ENCODE assay signal across 11 cellular contexts in genomic region chr19:11598746-11599145, GRCh38. TPM values are rescaled to one million over a fixed set of nuclear protein-coding genes. Genes with fewer than 3 reads are reported as not detected.
DNase-seq lines count a peak whose midpoint lies in the region; ATAC-seq and TF ChIP-seq lines count a peak whose summit lies in the region.
"Had no signal": no experiment of that assay in that cellular context is flagged by ENCODE, and none has a peak within 500 bp of the region (broad histone marks: within the 10 kb centered on the region; RNA-seq: fewer than 3 reads in every experiment).

No MANE protein-coding gene starts in this region.

- TF ChIP-seq CTCF in GM23338 (conservative IDR thresholded peaks at IDR 0.05; ENCODE audit: low read depth in 2 of 2) (no peak), gastroesophageal sphincter (IDR thresholded peaks at IDR 0.05) (no peak)

- peaks cover 9% of the 10 kb centered on the region for H3K9me3 Mint-ChIP-seq in GM23338
- peaks cover 10% of the 10 kb centered on the region for H3K9me3 Mint-ChIP-seq in activated T-helper 1 cell treated with anti-CD3 and anti-CD28 coated beads, Interleukin-12 subunit alpha, Interleukin-12 subunit beta, Interleukin-2, Interleukin-4 antibody, amounts not matched to agents 30 ng/mL and 10 ng/mL and 1 ng/mL, durations not matched to agents 14 hours and 24 hours and 36 hours
- no peaks in the 10 kb centered on the region for H3K9me3 Mint-ChIP-seq in memory B cell

- DNase-seq in GM23338 (ENCODE audit: low spot score): no peak
- no peak for DNase-seq in activated T-helper 1 cell treated with anti-CD3 and anti-CD28 coated beads, Interleukin-12 subunit alpha, Interleukin-12 subunit beta, Interleukin-2, Interleukin-4 antibody, amounts not matched to agents 30 ng/mL and 10 ng/mL and 1 ng/mL, durations not matched to agents 14 hours and 24 hours and 36 hours (ENCODE audit: low spot score)
- DNase-seq in memory B cell (ENCODE audit: low spot score in 2 of 2): no peak
- no peak for DNase-seq in mesenteric fat pad (ENCODE audit: low spot score)
- DNase-seq: activated CD4-positive, CD25-positive, alpha-beta regulatory T cell treated with anti-CD3 and anti-CD28 coated beads, Interleukin-2, amount 50 U/mL, for 72 hours; MV-4-11; upper lobe of right lung had no signal

- H3K4me2 ChIP-seq in GM23338: peak overlapping the region; percentile 84

- H3K36me3 ChIP-seq in ACC112 (ENCODE audit: insufficient read depth, low read length) (peaks cover 9% of the 10 kb centered on the region; the same call in 1 of the 2 replicates), GM23338 (ENCODE audit: insufficient read depth) (peaks cover 11% of the 10 kb centered on the region), gastroesophageal sphincter (peaks cover 0 to 1% of the 10 kb centered on the region in 2 donors)
- H3K36me3 ChIP-seq: upper lobe of right lung had no signal

- intact Hi-C loops in activated T-helper 1 cell treated with anti-CD3 and anti-CD28 coated beads, Interleukin-12 subunit alpha, Interleukin-12 subunit beta, Interleukin-2, Interleukin-4 antibody, amounts not matched to agents 30 ng/mL and 10 ng/mL and 1 ng/mL, durations not matched to agents 14 hours and 24 hours and 36 hours (cut with micrococcal nuclease): loop anchor here (5.0 kb wide), 1 partner anchor 389 kb away; no protein-coding TSS in a partner anchor

- ATAC-seq in GM23338 (no peak), memory B cell (ENCODE audit: low read depth) (no peak), gastroesophageal sphincter (no peak), HG02938 (IDR thresholded peaks at IDR 0.05; ENCODE audit: unreplicated experiment) (no peak), GM19328 (IDR thresholded peaks at IDR 0.05; ENCODE audit: unreplicated experiment) (no peak)
- ATAC-seq: upper lobe of right lung had no signal

- H4K20me1 ChIP-seq in GM23338 (replicated peaks; ENCODE audit: insufficient read depth): peaks cover 20% of the 10 kb centered on the region

- H3K4me3 Mint-ChIP-seq in GM23338 (peak overlapping the region; percentile 97), memory B cell (peak overlapping the region; percentile 2)
- H3K4me3 Mint-ChIP-seq in activated T-helper 1 cell treated with anti-CD3 and anti-CD28 coated beads, Interleukin-12 subunit alpha, Interleukin-12 subunit beta, Interleukin-2, Interleukin-4 antibody, amounts not matched to agents 30 ng/mL and 10 ng/mL and 1 ng/mL, durations not matched to agents 14 hours and 24 hours and 36 hours: peak overlapping the region; percentile 79

- H2AFZ ChIP-seq in ACC112 (ENCODE audit: low read length, unreplicated experiment) (no peak overlapping the region), GM23338 (no peak overlapping the region)

- no peak overlapping the region for H3K27ac ChIP-seq in ACC112 (ENCODE audit: low read depth, low read length)
- H3K27ac ChIP-seq in GM23338 (ENCODE audit: low read depth): no peak overlapping the region
- H3K27ac ChIP-seq in gastroesophageal sphincter: no peak overlapping the region
- H3K27ac ChIP-seq: upper lobe of right lung had no signal

- H3K27me3 Mint-ChIP-seq in GM23338 (ENCODE audit: insufficient read depth, low read depth, poor library complexity) (peaks cover 4% of the 10 kb centered on the region), memory B cell (no peaks in the 10 kb centered on the region)
- no peaks in the 10 kb centered on the region for H3K27me3 Mint-ChIP-seq in activated T-helper 1 cell treated with anti-CD3 and anti-CD28 coated beads, Interleukin-12 subunit alpha, Interleukin-12 subunit beta, Interleukin-2, Interleukin-4 antibody, amounts not matched to agents 30 ng/mL and 10 ng/mL and 1 ng/mL, durations not matched to agents 14 hours and 24 hours and 36 hours (ENCODE audit: insufficient read depth)

- H3K36me3 Mint-ChIP-seq in GM23338 (ENCODE audit: low read depth) (peaks cover 56% of the 10 kb centered on the region), memory B cell (peaks cover 5% of the 10 kb centered on the region)
- peaks cover 14% of the 10 kb centered on the region for H3K36me3 Mint-ChIP-seq in activated T-helper 1 cell treated with anti-CD3 and anti-CD28 coated beads, Interleukin-12 subunit alpha, Interleukin-12 subunit beta, Interleukin-2, Interleukin-4 antibody, amounts not matched to agents 30 ng/mL and 10 ng/mL and 1 ng/mL, durations not matched to agents 14 hours and 24 hours and 36 hours (ENCODE audit: low read depth)

- H3K27me3 ChIP-seq in ACC112 (ENCODE audit: insufficient read depth, low read length) (no peaks in the 10 kb centered on the region), GM23338 (ENCODE audit: insufficient read depth) (no peaks in the 10 kb centered on the region), gastroesophageal sphincter (no peaks in the 10 kb centered on the region)
- H3K27me3 ChIP-seq: upper lobe of right lung had no signal

- H3K4me3 ChIP-seq in ACC112 (ENCODE audit: low read depth, low read length) (peak overlapping the region; percentile 94), GM23338 (peak overlapping the region; percentile 97), gastroesophageal sphincter (no peak overlapping the region)

- H3F3A ChIP-seq in GM23338 (replicated peaks; ENCODE audit: low read depth): no peaks in the 10 kb centered on the region; the same call in 1 of the 2 replicates

- 88% methylated on average over 2 of the region's 2 CpGs; no CpG with 5 or more reads in 1 of the 2 donors for WGBS in gastroesophageal sphincter (ENCODE audit: low coverage in 1 of 2), 2 donors

- no peak for TF ChIP-seq EP300 in gastroesophageal sphincter (IDR thresholded peaks at IDR 0.05)

- H3K4me1 ChIP-seq in ACC112 (ENCODE audit: control insufficient read depth, insufficient read depth, low read length, unreplicated experiment) (no peaks in the 10 kb centered on the region), GM23338 (ENCODE audit: insufficient read depth) (peaks cover 11% of the 10 kb centered on the region), gastroesophageal sphincter (peaks cover 0 to 55% (median 7%) of the 10 kb centered on the region in 3 donors)
- H3K4me1 ChIP-seq: upper lobe of right lung had no signal

- H3K27ac Mint-ChIP-seq in GM23338 (no peak overlapping the region), memory B cell (no peak overlapping the region)
- no peak overlapping the region for H3K27ac Mint-ChIP-seq in activated T-helper 1 cell treated with anti-CD3 and anti-CD28 coated beads, Interleukin-12 subunit alpha, Interleukin-12 subunit beta, Interleukin-2, Interleukin-4 antibody, amounts not matched to agents 30 ng/mL and 10 ng/mL and 1 ng/mL, durations not matched to agents 14 hours and 24 hours and 36 hours

- H3K79me2 ChIP-seq in ACC112 (ENCODE audit: control insufficient read depth, insufficient read depth, low read length, unreplicated experiment): peaks cover 50% of the 10 kb centered on the region
- H3K79me2 ChIP-seq in GM23338 (replicated peaks; ENCODE audit: insufficient read depth): peaks cover 62% of the 10 kb centered on the region

- TF ChIP-seq POLR2A in gastroesophageal sphincter (IDR thresholded peaks at IDR 0.05): no peak

- H3K4me1 Mint-ChIP-seq in GM23338 (peaks cover 16% of the 10 kb centered on the region), memory B cell (peaks cover 16% of the 10 kb centered on the region)
- H3K4me1 Mint-ChIP-seq in activated T-helper 1 cell treated with anti-CD3 and anti-CD28 coated beads, Interleukin-12 subunit alpha, Interleukin-12 subunit beta, Interleukin-2, Interleukin-4 antibody, amounts not matched to agents 30 ng/mL and 10 ng/mL and 1 ng/mL, durations not matched to agents 14 hours and 24 hours and 36 hours (ENCODE audit: low read depth): peaks cover 10% of the 10 kb centered on the region

- H3K9me3 ChIP-seq in gastroesophageal sphincter: no peaks in the 10 kb centered on the region
- H3K9me3 ChIP-seq: upper lobe of right lung had no signal

- no peaks in the 10 kb centered on the region for H3K9me2 ChIP-seq in GM23338 (ENCODE audit: insufficient read depth)

TF ChIP-seq in GM23338, 12 proteins besides CTCF, POLR2A, EP300 and RAD21:
- TF ChIP-seq ZNF331 (CRISPR knock-in tag; IDR thresholded peaks at IDR 0.05; ENCODE audit: low read depth): no peak
- no peak for TF ChIP-seq CREB1 (CRISPR knock-in tag; IDR thresholded peaks at IDR 0.05; ENCODE audit: low read depth)
- no peak for TF ChIP-seq POLR2AphosphoS5 (IDR thresholded peaks at IDR 0.05; ENCODE audit: low read depth)
- TF ChIP-seq JUNB (IDR thresholded peaks at IDR 0.05; ENCODE audit: unreplicated experiment): no peak
- no peak for TF ChIP-seq STAT1 (IDR thresholded peaks at IDR 0.05; ENCODE audit: unreplicated experiment)
- no peak for TF ChIP-seq NANOG (IDR thresholded peaks at IDR 0.05; ENCODE audit: borderline replicate concordance)

RNA-seq across cellular contexts. Expression of gene ZNF627, which starts 1.5 kb away (rescaled TPM):
- total RNA-seq in GM23338 (2014; rRNA removed; shearing (Covaris generic)): 12.9 and 15.4 TPM in 2 replicates
- polyA plus RNA-seq in GM23338 (2016; fragmentation: Nextera tagmentation; extraction: Ambion mirVana): 7.7 and 9.0 TPM in 2 replicates
- total RNA-seq in activated T-helper 1 cell treated with anti-CD3 and anti-CD28 coated beads, Interleukin-12 subunit alpha, Interleukin-12 subunit beta, Interleukin-2, Interleukin-4 antibody, amounts not matched to agents 30 ng/mL and 10 ng/mL and 1 ng/mL, durations not matched to agents 14 hours and 24 hours and 36 hours: 4.3 and 5.2 TPM in 2 replicates
- 10 to 100 TPM in 3 of 4 donors, 1 to 10 TPM in 1; 9.6 to 18.0 (median 10.4) TPM for total RNA-seq in gastroesophageal sphincter
- 5.4 TPM for total RNA-seq in mesenteric fat pad

RNA-seq across cellular contexts. Expression of gene ACP5, which starts 21.3 kb away (rescaled TPM):
- 12.4 and 12.8 TPM in 2 replicates for total RNA-seq in GM23338 (2014; rRNA removed; shearing (Covaris generic))
- polyA plus RNA-seq in GM23338 (2016; fragmentation: Nextera tagmentation; extraction: Ambion mirVana): 5.6 and 6.7 TPM in 2 replicates
- 12.0 and 13.4 TPM in 2 replicates for total RNA-seq in activated T-helper 1 cell treated with anti-CD3 and anti-CD28 coated beads, Interleukin-12 subunit alpha, Interleukin-12 subunit beta, Interleukin-2, Interleukin-4 antibody, amounts not matched to agents 30 ng/mL and 10 ng/mL and 1 ng/mL, durations not matched to agents 14 hours and 24 hours and 36 hours
- total RNA-seq in gastroesophageal sphincter (10 to 100 TPM in 2 of 4 donors, 1 to 10 TPM in 2; 4.4 to 12.0 (median 9.8) TPM), mesenteric fat pad (35.0 TPM)

RNA-seq across cellular contexts. Expression of gene ELOF1, which starts 39.7 kb away (rescaled TPM):
- 50.3 and 73.3 TPM in 2 replicates for total RNA-seq in GM23338 (2014; rRNA removed; shearing (Covaris generic))
- polyA plus RNA-seq in GM23338 (2016; fragmentation: Nextera tagmentation; extraction: Ambion mirVana): 98.0 and 103 TPM in 2 replicates
- 76.7 and 77.6 TPM in 2 replicates for total RNA-seq in activated T-helper 1 cell treated with anti-CD3 and anti-CD28 coated beads, Interleukin-12 subunit alpha, Interleukin-12 subunit beta, Interleukin-2, Interleukin-4 antibody, amounts not matched to agents 30 ng/mL and 10 ng/mL and 1 ng/mL, durations not matched to agents 14 hours and 24 hours and 36 hours
- 10 to 100 TPM; 19.1 to 49.4 (median 32.0) TPM for total RNA-seq in gastroesophageal sphincter
- total RNA-seq in mesenteric fat pad: 35.0 TPM

Comparison
In these comparisons a context has a peak if more than half of its experiments do, and no peak if none do; other contexts are left out.
1. H3K4me3 ChIP-seq: peak in ACC112 (single experiment) and GM23338 (single experiment); none in gastroesophageal sphincter (0 of 2).
2. H3K4me3 Mint-ChIP-seq: peak in every context shown above with its lines; median percentile 97 in GM23338; 79 in activated T-helper 1 cell treated with anti-CD3 and anti-CD28 coated beads, Interleukin-12 subunit alpha, Interleukin-12 subunit beta, Interleukin-2, Interleukin-4 antibody, amounts not matched to agents 30 ng/mL and 10 ng/mL and 1 ng/mL, durations not matched to agents 14 hours and 24 hours and 36 hours; 2 in memory B cell.